1 cellular context compared by ENCODE assay signal in genomic region chr15:69160976-69161877, GRCh38.
TF ChIP-seq lines count a peak whose summit lies in the region.

No MANE protein-coding gene starts in this region.

TF ChIP-seq in HepG2, 621 proteins besides CTCF, POLR2A, EP300 and RAD21 (continued from another document and continues in another):
- TF ChIP-seq ATF6 (CRISPR knock-in tag; conservative IDR thresholded peaks at IDR 0.05) (no peak), THAP9 (CRISPR knock-in tag; IDR thresholded peaks at IDR 0.05; ENCODE audit: borderline replicate concordance) (no peak), PITX1 (CRISPR knock-in tag; IDR thresholded peaks at IDR 0.05) (no peak), STAT6 (CRISPR knock-in tag; IDR thresholded peaks at IDR 0.05; ENCODE audit: borderline replicate concordance) (no peak), ZNF547 (CRISPR knock-in tag; IDR thresholded peaks at IDR 0.05) (no peak; the same call in 1 of the 2 replicates), SMAD3 (CRISPR knock-in tag; IDR thresholded peaks at IDR 0.05) (0 out of 2 replicates have a peak, but pooled peaks have one; percentile 29), PLRG1 (conservative IDR thresholded peaks at IDR 0.05) (no peak), RFX5 (IDR thresholded peaks at IDR 0.05; ENCODE audit: low read depth, low read length) (no peak), NR1H2 (CRISPR knock-in tag; IDR thresholded peaks at IDR 0.05; ENCODE audit: borderline replicate concordance, low read depth) (no peak), SNRNP70 (IDR thresholded peaks at IDR 0.05; ENCODE audit: low read depth, low read length) (no peak), ZNF781 (CRISPR knock-in tag; IDR thresholded peaks at IDR 0.05; ENCODE audit: borderline replicate concordance, not compliant biosample characterization) (no peak), ZNF83 (CRISPR knock-in tag; IDR thresholded peaks at IDR 0.05; ENCODE audit: borderline replicate concordance) (no peak), ZNF382 (CRISPR knock-in tag; IDR thresholded peaks at IDR 0.05; ENCODE audit: borderline replicate concordance) (no peak), TEF (CRISPR knock-in tag; IDR thresholded peaks at IDR 0.05) (no peak), ZNF44 (CRISPR knock-in tag; IDR thresholded peaks at IDR 0.05) (no peak), GLMP (CRISPR knock-in tag; IDR thresholded peaks at IDR 0.05; ENCODE audit: borderline replicate concordance) (no peak), ZSCAN29 (CRISPR knock-in tag; conservative IDR thresholded peaks at IDR 0.05) (0 out of 2 replicates have a peak, but pooled peaks have one; percentile 48), EZH2 (conservative IDR thresholded peaks at IDR 0.05; ENCODE audit: low read depth, low read length) (no peak), ZNF883 (CRISPR knock-in tag; IDR thresholded peaks at IDR 0.05; ENCODE audit: not compliant biosample characterization) (no peak), KLF11 (CRISPR knock-in tag; IDR thresholded peaks at IDR 0.05) (no peak), SNAPC5 (CRISPR knock-in tag; IDR thresholded peaks at IDR 0.05; ENCODE audit: borderline replicate concordance) (no peak), ZMAT3 (CRISPR knock-in tag; conservative IDR thresholded peaks at IDR 0.05) (no peak), RNF219 (CRISPR knock-in tag; IDR thresholded peaks at IDR 0.05) (no peak), ZNF784 (CRISPR knock-in tag; IDR thresholded peaks at IDR 0.05; ENCODE audit: borderline replicate concordance) (no peak), TFE3 (CRISPR knock-in tag; IDR thresholded peaks at IDR 0.05) (no peak), FOXA1 (IDR thresholded peaks at IDR 0.05) (no peak), FOXA1 (CRISPR knock-in tag; IDR thresholded peaks at IDR 0.05) (no peak), ONECUT2 (CRISPR knock-in tag; IDR thresholded peaks at IDR 0.05) (no peak), PHF8 (CRISPR knock-in tag; IDR thresholded peaks at IDR 0.05) (no peak; the same call in 1 of the 2 replicates), ZNF615 (CRISPR knock-in tag; IDR thresholded peaks at IDR 0.05; ENCODE audit: borderline replicate concordance) (0 out of 2 replicates have a peak, but pooled peaks have one; percentile 8), NFKBIZ (CRISPR knock-in tag; IDR thresholded peaks at IDR 0.05) (no peak), SMARCE1 (IDR thresholded peaks at IDR 0.05; ENCODE audit: borderline replicate concordance) (no peak), ASH2L (IDR thresholded peaks at IDR 0.05; ENCODE audit: insufficient read length, low read depth, low read length) (peak; percentile 54), HES4 (CRISPR knock-in tag; IDR thresholded peaks at IDR 0.05; ENCODE audit: borderline replicate concordance) (no peak), ZKSCAN8 (CRISPR knock-in tag; IDR thresholded peaks at IDR 0.05; ENCODE audit: borderline replicate concordance) (no peak), CBX5 (CRISPR knock-in tag; IDR thresholded peaks at IDR 0.05; ENCODE audit: borderline replicate concordance) (no peak), ZNF17 (CRISPR knock-in tag; IDR thresholded peaks at IDR 0.05) (no peak), HNRNPLL (IDR thresholded peaks at IDR 0.05; ENCODE audit: low read depth, low read length, poor library complexity, severe bottlenecking) (peak; percentile 60), ZNF180 (CRISPR knock-in tag; IDR thresholded peaks at IDR 0.05; ENCODE audit: borderline replicate concordance, low read depth) (no peak), ZNF225 (CRISPR knock-in tag; IDR thresholded peaks at IDR 0.05) (no peak), GPBP1L1 (CRISPR knock-in tag; IDR thresholded peaks at IDR 0.05) (no peak), MLX (CRISPR knock-in tag; IDR thresholded peaks at IDR 0.05) (no peak), HOXA3 (CRISPR knock-in tag; IDR thresholded peaks at IDR 0.05) (no peak), HDAC1 (CRISPR knock-in tag; IDR thresholded peaks at IDR 0.05) (0 out of 2 replicates have a peak, but pooled peaks have one; percentile 28), IRF2 (CRISPR knock-in tag; IDR thresholded peaks at IDR 0.05) (no peak), BORCS8-MEF2B (CRISPR knock-in tag; IDR thresholded peaks at IDR 0.05) (no peak), HOMEZ (CRISPR knock-in tag; IDR thresholded peaks at IDR 0.05; ENCODE audit: low read depth) (no peak), ZNF432 (CRISPR knock-in tag; IDR thresholded peaks at IDR 0.05; ENCODE audit: borderline replicate concordance) (no peak), TBL1XR1 (IDR thresholded peaks at IDR 0.05; ENCODE audit: borderline replicate concordance, low read length, partially characterized antibody) (no peak), ZNF20 (CRISPR knock-in tag; IDR thresholded peaks at IDR 0.05) (no peak)
